Comparison of ENCODE assay signal across 1 cellular context in genomic region chr4:4519296-4519898, GRCh38.
TF ChIP-seq lines count a peak whose summit lies in the region.

No MANE protein-coding gene starts in this region.

TF ChIP-seq in GM12878, 131 proteins besides CTCF, POLR2A, EP300 and RAD21 (continued from another document):
- no peak for TF ChIP-seq HSF1 (IDR thresholded peaks at IDR 0.05; ENCODE audit: low read depth, low read length)
TF ChIP-seq in GM12878: peak in this region for 0.
